In genomic region chr18:49618741-49619392, GRCh38 we compare ENCODE assay signal across 16 cellular contexts. TPM values are rescaled to one million over a fixed set of nuclear protein-coding genes. Genes with fewer than 3 reads are reported as not detected.
DNase-seq lines count a peak whose midpoint lies in the region; TF ChIP-seq lines count a peak whose summit lies in the region.
"Had no signal": no experiment of that assay in that cellular context is flagged by ENCODE, and none has a peak within 500 bp of the region (broad histone marks: within the 10 kb centered on the region; RNA-seq: fewer than 3 reads in every experiment).

No MANE protein-coding gene starts in this region.

- peaks cover 16% of the 10 kb centered on the region for H3K4me1 ChIP-seq in adipocyte (ENCODE audit: control insufficient read depth, insufficient read depth, low read length)
- peaks cover 38 to 54% of the 10 kb centered on the region in 2 donors for H3K4me1 ChIP-seq in thyroid gland

- DNase-seq in adipocyte (ENCODE audit: low read depth), result no peak
- DNase-seq in glomerular visceral epithelial cell (ENCODE audit: extremely low spot score), result peak; percentile 41
- no peak for DNase-seq in mesothelial cell of epicardium (ENCODE audit: low spot score in 2 of 2, unreplicated experiment in 2 of 2)
- DNase-seq in thyroid gland, result peak; percentile 75 to 85
- no peak for DNase-seq in NCI-H187 (lab: John Stamatoyannopoulos, UW)
- no peak for DNase-seq in HFFc6
- no peak for DNase-seq in cortex of kidney (lab: John Stamatoyannopoulos, UW)
- no peak for DNase-seq in activated T-cell treated with anti-CD3 and anti-CD28 coated beads, Interleukin-2, amount 50 U/mL, for 1 hour
- DNase-seq: activated CD4-positive, alpha-beta T cell treated with anti-CD3 and anti-CD28 coated beads for 4 hours; activated T-cell treated with anti-CD3 and anti-CD28 coated beads for 4 hours; NCI-H1436; stimulated activated CD4-positive, alpha-beta T cell treated with anti-CD3 and anti-CD28 coated beads, Interleukin-4, amount 100 ng/mL, for 1 hour had no signal

- H3K4me1 Mint-ChIP-seq in mesothelial cell of epicardium, result peaks cover 42% of the 10 kb centered on the region
- H3K4me1 Mint-ChIP-seq in HFFc6 (ENCODE audit: low read depth), result 0 out of 2 replicates have a peak, but pooled peaks cover 11% of the 10 kb centered on the region

- H3K36me3 ChIP-seq in adipocyte (ENCODE audit: control insufficient read depth, insufficient read depth, low read length, severe bottlenecking), result no peaks in the 10 kb centered on the region
- H3K36me3 ChIP-seq in thyroid gland, result no peaks in the 10 kb centered on the region
- H3K36me3 ChIP-seq: BLaER1, tibial nerve had no signal

- no peak overlapping the region for H3K4me3 Mint-ChIP-seq in mesothelial cell of epicardium
- no peak overlapping the region for H3K4me3 Mint-ChIP-seq in HFFc6

- WGBS in thyroid gland, 2 donors, result 26 to 27% methylated on average over 7 of the region's 7 CpGs

- H3K27ac ChIP-seq in thyroid gland, result peak overlapping the region; percentile 49 to 70 (median 52)
- H3K27ac ChIP-seq: BLaER1, epithelial cell of prostate, tibial nerve had no signal

- no peaks in the 10 kb centered on the region for H3K9me3 Mint-ChIP-seq in mesothelial cell of epicardium
- no peaks in the 10 kb centered on the region for H3K9me3 Mint-ChIP-seq in HFFc6
- H3K9me3 Mint-ChIP-seq: activated naive CD4-positive, alpha-beta T cell treated with anti-CD3 and anti-CD28 coated beads, Interleukin-2, amount 50 U/mL, for 72 hours had no signal

- H3K4me3 ChIP-seq in adipocyte (ENCODE audit: low read length), result no peak overlapping the region
- H3K4me3 ChIP-seq in thyroid gland (replicated peaks in 1 of 3), result no peak overlapping the region
- H3K4me3 ChIP-seq: BLaER1, tibial nerve had no signal

- H3K36me3 Mint-ChIP-seq in mesothelial cell of epicardium (no peaks in the 10 kb centered on the region), HFFc6 (ENCODE audit: low read depth) (no peaks in the 10 kb centered on the region)

- no peak for TF ChIP-seq POLR2A in thyroid gland (IDR thresholded peaks at IDR 0.05)

- TF ChIP-seq CTCF in mesothelial cell of epicardium (IDR thresholded peaks at IDR 0.05; ENCODE audit: unreplicated experiment) (no peak), thyroid gland (IDR thresholded peaks at IDR 0.05) (no peak), HFFc6 (IDR thresholded peaks at IDR 0.05) (no peak)

- peaks cover 7% of the 10 kb centered on the region for H3K27me3 Mint-ChIP-seq in mesothelial cell of epicardium (ENCODE audit: low read depth)
- peaks cover 44% of the 10 kb centered on the region for H3K27me3 Mint-ChIP-seq in HFFc6 (ENCODE audit: insufficient read depth)

- H3K27ac Mint-ChIP-seq in mesothelial cell of epicardium (peak overlapping the region; percentile 50), HFFc6 (no peak overlapping the region)
- H3K27ac Mint-ChIP-seq: activated naive CD4-positive, alpha-beta T cell treated with anti-CD3 and anti-CD28 coated beads, Interleukin-2, amount 50 U/mL, for 72 hours had no signal

- intact Hi-C loops in thyroid gland (cut with DNase I), result no loop called here

- H3K27me3 ChIP-seq in adipocyte (replicated peaks; ENCODE audit: control insufficient read depth, insufficient read depth, low read length) (peaks cover 7% of the 10 kb centered on the region), thyroid gland (no peaks in the 10 kb centered on the region)
- H3K27me3 ChIP-seq: BLaER1, tibial nerve had no signal

- H3K9ac ChIP-seq in adipocyte (ENCODE audit: low read length), result peak overlapping the region; percentile 33
- H3K9ac ChIP-seq: BLaER1 had no signal

- H3K9me3 ChIP-seq in adipocyte (ENCODE audit: control insufficient read depth, low read length) (no peaks in the 10 kb centered on the region), thyroid gland (no peaks in the 10 kb centered on the region)
- H3K9me3 ChIP-seq: BLaER1, tibial nerve had no signal

RNA-seq across cellular contexts. Expression of gene LIPG, which starts 57.0 kb away (rescaled TPM):
- total RNA-seq in mesothelial cell of epicardium (22.3 to 26.0 TPM (median 25.7 TPM) in 3 replicates), thyroid gland (100 to 1,000 TPM; 230 to 981 (median 515) TPM)
- total RNA-seq in HFFc6 (2021; fragmentation: NEBNext Ultra II Directional; extraction: Animal tissue kit (Norgen Biotek cat#: 25700)), result not detected

Comparison
In these comparisons a context has a peak if more than half of its experiments do, and no peak if none do; other contexts are left out.
1. DNase-seq: peak in glomerular visceral epithelial cell (single experiment) and thyroid gland (2 of 2); none in adipocyte (single experiment), mesothelial cell of epicardium (0 of 2), NCI-H187 (0 of 2), HFFc6 (single experiment), cortex of kidney (single experiment) and activated T-cell treated with anti-CD3 and anti-CD28 coated beads, Interleukin-2, amount 50 U/mL, for 1 hour (single experiment).
2. RNA of gene LIPG, which starts 57.0 kb away (total RNA-seq): 230 to 981 TPM in thyroid gland and 22.3 to 26.0 TPM in mesothelial cell of epicardium; not detected in HFFc6; every median in the first group is over 10 times any median in the second.